Comparison of ENCODE assay signal across 1 cellular context in genomic region chr11:134207538-134208239, GRCh38.
TF ChIP-seq lines count a peak whose summit lies in the region.

No MANE protein-coding gene starts in this region.

TF ChIP-seq in HepG2, 621 proteins besides CTCF, POLR2A, EP300 and RAD21:
- TF ChIP-seq TARDBP (CRISPR knock-in tag; IDR thresholded peaks at IDR 0.05) (no peak), FOSL2 (CRISPR knock-in tag; IDR thresholded peaks at IDR 0.05) (0 out of 2 replicates have a peak, but pooled peaks have one; percentile 13), NR3C1 (CRISPR knock-in tag; IDR thresholded peaks at IDR 0.05) (no peak), SMC3 (IDR thresholded peaks at IDR 0.05; ENCODE audit: low read length) (0 out of 2 replicates have a peak, but pooled peaks have one; percentile 4), ETV6 (CRISPR knock-in tag; conservative IDR thresholded peaks at IDR 0.05) (no peak), EED (CRISPR knock-in tag; IDR thresholded peaks at IDR 0.05) (no peak), ZFP41 (CRISPR knock-in tag; IDR thresholded peaks at IDR 0.05; ENCODE audit: borderline replicate concordance) (no peak), AGO1 (IDR thresholded peaks at IDR 0.05; ENCODE audit: low read depth, low read length, poor library complexity, severe bottlenecking) (no peak), ZNF777 (CRISPR knock-in tag; IDR thresholded peaks at IDR 0.05) (no peak), STAG1 (CRISPR knock-in tag; IDR thresholded peaks at IDR 0.05) (peak; percentile 70), ZNF678 (CRISPR knock-in tag; IDR thresholded peaks at IDR 0.05) (no peak), FOXA1 (IDR thresholded peaks at IDR 0.05) (no peak), FOXA1 (CRISPR knock-in tag; IDR thresholded peaks at IDR 0.05) (no peak), IRF2 (CRISPR knock-in tag; IDR thresholded peaks at IDR 0.05) (no peak), HOMEZ (CRISPR knock-in tag; IDR thresholded peaks at IDR 0.05; ENCODE audit: low read depth) (no peak), ZNF335 (CRISPR knock-in tag; IDR thresholded peaks at IDR 0.05) (no peak), ETV5 (CRISPR knock-in tag; IDR thresholded peaks at IDR 0.05; ENCODE audit: borderline replicate concordance) (no peak), ELF4 (CRISPR knock-in tag; IDR thresholded peaks at IDR 0.05; ENCODE audit: borderline replicate concordance) (no peak), IKZF5 (CRISPR knock-in tag; IDR thresholded peaks at IDR 0.05) (no peak), CCDC6 (CRISPR knock-in tag; IDR thresholded peaks at IDR 0.05) (no peak), PAX8 (CRISPR knock-in tag; IDR thresholded peaks at IDR 0.05; ENCODE audit: borderline replicate concordance) (no peak), GRHL1 (CRISPR knock-in tag; conservative IDR thresholded peaks at IDR 0.05) (no peak), ZNF564 (CRISPR knock-in tag; IDR thresholded peaks at IDR 0.05) (no peak), ZBTB33 (CRISPR knock-in tag; IDR thresholded peaks at IDR 0.05) (peak; percentile 73; the same call in 1 of the 2 replicates), ZGPAT (CRISPR knock-in tag; IDR thresholded peaks at IDR 0.05) (0 out of 2 replicates have a peak, but pooled peaks have one; percentile 24)
